In the genomic region with DNA sequence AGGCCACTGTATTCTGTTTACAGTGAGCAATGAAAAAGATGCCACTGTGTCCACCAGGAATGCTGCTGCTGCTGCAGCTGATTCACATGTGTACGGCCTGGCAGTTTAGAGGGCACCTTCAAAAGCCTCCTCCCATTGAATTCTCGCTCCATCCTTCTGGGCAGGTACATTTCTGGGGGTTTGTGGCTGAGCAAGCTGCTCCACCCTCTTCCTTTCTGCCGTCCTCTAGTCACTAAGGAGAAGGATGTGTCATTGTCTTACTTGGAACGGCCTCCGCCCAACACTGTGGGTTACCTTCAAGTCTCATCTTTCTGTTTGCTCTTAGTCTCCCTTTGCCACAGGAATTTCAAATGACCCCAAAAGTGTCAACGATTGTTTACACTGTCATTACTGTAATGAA, we compare ENCODE assay signal across 14 cellular contexts.
DNase-seq lines count a peak whose midpoint lies in the region; ATAC-seq and TF ChIP-seq lines count a peak whose summit lies in the region.
"Had no signal": no experiment of that assay in that cellular context is flagged by ENCODE, and none has a peak within 500 bp of the region (broad histone marks: within the 10 kb centered on the region; RNA-seq: fewer than 3 reads in every experiment).

No MANE protein-coding gene starts in this region.

- CTCF ChIA-PET in T-cell (lab: Charles Lee): no interaction called here

- no peaks in the 10 kb centered on the region for H3K9me3 ChIP-seq in ascending aorta
- H3K9me3 ChIP-seq: tibial nerve had no signal

- peaks cover 0 to 9% of the 10 kb centered on the region in 2 donors for H3K27me3 Mint-ChIP-seq in T-cell
- H3K27me3 Mint-ChIP-seq: activated naive CD8-positive, alpha-beta T cell had no signal

- H3K4me3 Mint-ChIP-seq in T-cell: peak overlapping the region in 1 of 3 donors; percentile 6
- H3K4me3 Mint-ChIP-seq: activated naive CD8-positive, alpha-beta T cell had no signal

- no peaks in the 10 kb centered on the region for H3K27me3 ChIP-seq in ascending aorta
- H3K27me3 ChIP-seq: tibial nerve had no signal

- peaks cover 3 to 28% (median 14%) of the 10 kb centered on the region in 3 donors for H3K4me1 Mint-ChIP-seq in T-cell

- no peak for TF ChIP-seq CTCF in ascending aorta (IDR thresholded peaks at IDR 0.05)

- POLR2A ChIA-PET in T-cell (lab: Charles Lee): no interaction called here

- ATAC-seq in T-cell (replicated peaks in 1 of 4) (peak; percentile 29 to 71 (median 46)), esophagus mucosa (peak; percentile 71), GM18870 (IDR thresholded peaks at IDR 0.05; ENCODE audit: unreplicated experiment) (no peak)

- H3K27ac Mint-ChIP-seq in T-cell: peak overlapping the region in 1 of 2 donors; percentile 44
- H3K27ac Mint-ChIP-seq: activated naive CD8-positive, alpha-beta T cell had no signal

- H3K9me3 Mint-ChIP-seq in T-cell: no peaks in the 10 kb centered on the region

- H3K36me3 Mint-ChIP-seq in T-cell: no peaks in the 10 kb centered on the region
- H3K36me3 Mint-ChIP-seq: activated naive CD8-positive, alpha-beta T cell had no signal

- H3K27ac ChIP-seq in ascending aorta: no peak overlapping the region
- H3K27ac ChIP-seq: KMS-11, tibial nerve had no signal

- DNase-seq in Daoy (ENCODE audit: low read depth): peak; percentile 62
- DNase-seq in LoVo (ENCODE audit: low spot score): peak; percentile 49
- no peak for DNase-seq in T-cell
- DNase-seq in NCI-H1436 (lab: John Stamatoyannopoulos, UW): no peak
- no peak for DNase-seq in ascending aorta (ENCODE audit: low spot score in 2 of 2)
- DNase-seq: activated CD4-positive, alpha-beta T cell treated with anti-CD3 and anti-CD28 coated beads for 48 hours; COR-L47; mesenchymal stem cell; occipital lobe had no signal

- peaks cover 0 to 3% of the 10 kb centered on the region in 2 donors for H3K4me1 ChIP-seq in ascending aorta

- intact Hi-C loops in ascending aorta (cut with DNase I): no loop called here

- H3K4me3 ChIP-seq in ascending aorta: no peak overlapping the region
- H3K4me3 ChIP-seq: tibial nerve had no signal

- H3K36me3 ChIP-seq in ascending aorta: no peaks in the 10 kb centered on the region
- H3K36me3 ChIP-seq: tibial nerve had no signal

Comparison
In these comparisons a context has a peak if more than half of its experiments do, and no peak if none do; other contexts are left out.
1. DNase-seq: peak in Daoy (single experiment) and LoVo (single experiment); none in T-cell (0 of 34), NCI-H1436 (single experiment) and ascending aorta (0 of 2).